20 cellular contexts compared by ENCODE assay signal in genomic region chrX:151416521-151417048, GRCh38. TPM values are rescaled to one million over a fixed set of nuclear protein-coding genes. Genes with fewer than 3 reads are reported as not detected.
DNase-seq lines count a peak whose midpoint lies in the region; ATAC-seq lines count a peak whose summit lies in the region.
"Had no signal": no experiment of that assay in that cellular context is flagged by ENCODE, and none has a peak within 500 bp of the region (broad histone marks: within the 10 kb centered on the region; RNA-seq: fewer than 3 reads in every experiment).

No MANE protein-coding gene starts in this region.

- H3K4me1 ChIP-seq in mesendoderm (ENCODE audit: control insufficient read depth, low read depth, low read length) = no peaks in the 10 kb centered on the region
- H3K4me1 ChIP-seq in mesenchymal stem cell (ENCODE audit: control insufficient read depth, insufficient read depth, low read depth, low read length) = no peaks in the 10 kb centered on the region
- H3K4me1 ChIP-seq: SJCRH30 had no signal

- no peak overlapping the region for H3K56ac ChIP-seq in mesendoderm (ENCODE audit: low read length)

- no peak overlapping the region for H2BK15ac ChIP-seq in mesendoderm (replicated peaks; ENCODE audit: low read depth)
- no peak overlapping the region for H2BK15ac ChIP-seq in mesenchymal stem cell (ENCODE audit: low read depth, poor library complexity, severe bottlenecking)

- H3K27ac Mint-ChIP-seq in activated naive CD4-positive, alpha-beta T cell treated with anti-CD3 and anti-CD28 coated beads, Interleukin-2, amount 50 U/mL, for 72 hours = peak overlapping the region in 1 of 2 donors; percentile 74
- H3K27ac Mint-ChIP-seq in activated T-helper 2 cell treated with anti-CD3 and anti-CD28 coated beads, Interferon-gamma antibody, Interleukin-2, Interleukin-4, amounts not matched to agents 10 μg/mL and 5 μg/mL and 100 μg/mL, durations not matched to agents 14 hours and 24 hours and 36 hours = peak overlapping the region; percentile 47
- H3K27ac Mint-ChIP-seq: CD4-positive, alpha-beta memory T cell had no signal

- H2BK12ac ChIP-seq in mesenchymal stem cell (ENCODE audit: low read length in 2 of 2) = no peak overlapping the region

- H3K4me3 ChIP-seq in mesendoderm (ENCODE audit: low read length) (no peak overlapping the region), mesenchymal stem cell (ENCODE audit: insufficient read depth in 1 of 2, low read depth in 1 of 2, low read length in 2 of 2) (no peak overlapping the region)
- H3K4me3 ChIP-seq: GM12878, SJCRH30 had no signal

- H3K23ac ChIP-seq in mesendoderm (ENCODE audit: low read length) = no peak overlapping the region
- H3K23ac ChIP-seq in mesenchymal stem cell (ENCODE audit: low read length in 2 of 2) = no peak overlapping the region

- intact Hi-C loops in activated T-helper 2 cell treated with anti-CD3 and anti-CD28 coated beads, Interferon-gamma antibody, Interleukin-2, Interleukin-4, amounts not matched to agents 10 μg/mL and 5 μg/mL and 100 μg/mL, durations not matched to agents 14 hours and 24 hours and 36 hours (cut with micrococcal nuclease) = no loop called here

- H3K9me3 Mint-ChIP-seq in activated naive CD4-positive, alpha-beta T cell treated with anti-CD3 and anti-CD28 coated beads, Interleukin-2, amount 50 U/mL, for 72 hours = peaks cover 0 to 4% of the 10 kb centered on the region in 2 donors
- no peaks in the 10 kb centered on the region for H3K9me3 Mint-ChIP-seq in activated T-helper 2 cell treated with anti-CD3 and anti-CD28 coated beads, Interferon-gamma antibody, Interleukin-2, Interleukin-4, amounts not matched to agents 10 μg/mL and 5 μg/mL and 100 μg/mL, durations not matched to agents 14 hours and 24 hours and 36 hours

- H3K27me3 ChIP-seq in mesendoderm (ENCODE audit: insufficient read depth, low read length, poor library complexity) (no peaks in the 10 kb centered on the region), mesenchymal stem cell (ENCODE audit: control insufficient read depth in 1 of 2, insufficient read depth in 1 of 2, low read length in 2 of 2) (no peaks in the 10 kb centered on the region)
- H3K27me3 ChIP-seq: SJCRH30 had no signal

- H3K9me3 ChIP-seq in mesenchymal stem cell (ENCODE audit: control insufficient read depth, low read length) = no peaks in the 10 kb centered on the region
- H3K9me3 ChIP-seq: SJCRH30 had no signal

- H3K18ac ChIP-seq in mesendoderm (ENCODE audit: low read length) (no peak overlapping the region), mesenchymal stem cell (ENCODE audit: low read depth in 1 of 2, low read length in 2 of 2) (no peak overlapping the region)

- H3K9ac ChIP-seq in mesendoderm (ENCODE audit: low read length) (no peak overlapping the region), mesenchymal stem cell (ENCODE audit: low read length) (no peak overlapping the region)

- DNase-seq in NCI-H748 (lab: John Stamatoyannopoulos, UW; ENCODE audit: unreplicated experiment) (peak; percentile 6), NCI-H748 treated with DMSO at 0.1 percent for 48 hours (lab: John Stamatoyannopoulos, UW) (no peak), mesendoderm (peak; percentile 3), NCI-H2029 (lab: John Stamatoyannopoulos, UW) (no peak), mesenchymal stem cell (no peak)
- no peak for DNase-seq in activated naive CD4-positive, alpha-beta T cell treated with anti-CD3 and anti-CD28 coated beads, Interleukin-2, amount 50 U/mL, for 72 hours (ENCODE audit: low spot score in 2 of 2)
- DNase-seq in activated naive CD4-positive, alpha-beta T cell treated with anti-CD3 and anti-CD28 coated beads, Interleukin-2, amount 50 U/mL, for 16 hours = no peak
- DNase-seq in activated T-helper 2 cell treated with anti-CD3 and anti-CD28 coated beads, Interferon-gamma antibody, Interleukin-2, Interleukin-4, amounts not matched to agents 10 μg/mL and 5 μg/mL and 100 μg/mL, durations not matched to agents 14 hours and 24 hours and 36 hours (ENCODE audit: low spot score) = no peak
- DNase-seq: CD4-positive, alpha-beta memory T cell; DMS53; EL; HCEC 1CT; Kasumi-1; MM.1S; NCI-H1092; NCI-H1694; NCI-H2227 treated with DMSO at 0.1 percent for 48 hours; NCI-H510A treated with DMSO at 0.1 percent for 48 hours; SJCRH30 had no signal

- H2BK5ac ChIP-seq in mesendoderm (ENCODE audit: low read length) = no peak overlapping the region
- H2BK5ac ChIP-seq in mesenchymal stem cell (ENCODE audit: low read depth, low read length, poor library complexity, severe bottlenecking) = no peak overlapping the region

- H3K4ac ChIP-seq in mesendoderm (ENCODE audit: low read depth, low read length) = no peak overlapping the region
- H3K4ac ChIP-seq in mesenchymal stem cell (ENCODE audit: low read depth in 1 of 2, low read length in 2 of 2) = no peak overlapping the region

- H3K4me2 ChIP-seq in mesendoderm (ENCODE audit: low read length) (no peak overlapping the region), mesenchymal stem cell (ENCODE audit: low read length, poor library complexity, severe bottlenecking) (no peak overlapping the region)

- WGBS in mesendoderm (ENCODE audit: extremely low coverage, insufficient coverage, low lambda C conversion rate) = no CpG with 5 or more reads among the region's 5 CpGs
- 100% methylated on average over 2 of the region's 5 CpGs for WGBS in mesenchymal stem cell

- no peak overlapping the region for H2AFZ ChIP-seq in mesenchymal stem cell (ENCODE audit: low read depth, low read length)

- H3K79me2 ChIP-seq in mesendoderm (ENCODE audit: control insufficient read depth, insufficient read depth, low read length) = no peaks in the 10 kb centered on the region

- ATAC-seq in activated naive CD4-positive, alpha-beta T cell treated with anti-CD3 and anti-CD28 coated beads, Interleukin-2, amount 50 U/mL, for 72 hours = peak; percentile 32 to 77
- ATAC-seq: GM12878 had no signal

- H2AK5ac ChIP-seq in mesendoderm (ENCODE audit: low read length) = no peak overlapping the region
- H2AK5ac ChIP-seq in mesenchymal stem cell (ENCODE audit: low read length, severe bottlenecking) = no peak overlapping the region

- H3K79me1 ChIP-seq in mesendoderm (ENCODE audit: low read length) (no peaks in the 10 kb centered on the region), mesenchymal stem cell (replicated peaks; ENCODE audit: low read length, poor library complexity, severe bottlenecking) (peaks cover 3% of the 10 kb centered on the region)

- peaks cover 13% of the 10 kb centered on the region for H3K4me1 Mint-ChIP-seq in activated T-helper 2 cell treated with anti-CD3 and anti-CD28 coated beads, Interferon-gamma antibody, Interleukin-2, Interleukin-4, amounts not matched to agents 10 μg/mL and 5 μg/mL and 100 μg/mL, durations not matched to agents 14 hours and 24 hours and 36 hours (ENCODE audit: low read depth)
- H3K4me1 Mint-ChIP-seq: CD4-positive, alpha-beta memory T cell had no signal

- H3K36me3 ChIP-seq in mesendoderm (ENCODE audit: control insufficient read depth, insufficient read depth, low read length) (no peaks in the 10 kb centered on the region), mesenchymal stem cell (ENCODE audit: control insufficient read depth in 1 of 2, insufficient read depth in 2 of 2, low read depth in 1 of 2, low read length in 2 of 2) (no peaks in the 10 kb centered on the region)
- H3K36me3 ChIP-seq: SJCRH30 had no signal

- H3K27ac ChIP-seq in mesendoderm (ENCODE audit: low read depth, low read length) (no peak overlapping the region), mesenchymal stem cell (ENCODE audit: low read length, poor library complexity, severe bottlenecking) (no peak overlapping the region)
- H3K27ac ChIP-seq: SJCRH30 had no signal

- no peak overlapping the region for H4K91ac ChIP-seq in mesenchymal stem cell (ENCODE audit: low read length)

- H4K8ac ChIP-seq in mesendoderm (ENCODE audit: low read depth, low read length) (no peak overlapping the region), mesenchymal stem cell (ENCODE audit: low read length) (no peak overlapping the region)

- no peak overlapping the region for H3K4me3 Mint-ChIP-seq in activated T-helper 2 cell treated with anti-CD3 and anti-CD28 coated beads, Interferon-gamma antibody, Interleukin-2, Interleukin-4, amounts not matched to agents 10 μg/mL and 5 μg/mL and 100 μg/mL, durations not matched to agents 14 hours and 24 hours and 36 hours (ENCODE audit: low read depth)
- H3K4me3 Mint-ChIP-seq: CD4-positive, alpha-beta memory T cell had no signal

- no peak overlapping the region for H3K14ac ChIP-seq in mesenchymal stem cell (ENCODE audit: low read length in 2 of 2)

- H2BK120ac ChIP-seq in mesendoderm (ENCODE audit: low read depth, low read length) (no peak overlapping the region), mesenchymal stem cell (ENCODE audit: low read depth, low read length) (no peak overlapping the region)

- no peaks in the 10 kb centered on the region for H3K27me3 Mint-ChIP-seq in activated T-helper 2 cell treated with anti-CD3 and anti-CD28 coated beads, Interferon-gamma antibody, Interleukin-2, Interleukin-4, amounts not matched to agents 10 μg/mL and 5 μg/mL and 100 μg/mL, durations not matched to agents 14 hours and 24 hours and 36 hours (ENCODE audit: low read depth)
- H3K27me3 Mint-ChIP-seq: CD4-positive, alpha-beta memory T cell had no signal

- H4K5ac ChIP-seq in mesendoderm (ENCODE audit: low read length) = no peak overlapping the region

- no peaks in the 10 kb centered on the region for H3K36me3 Mint-ChIP-seq in activated naive CD4-positive, alpha-beta T cell treated with anti-CD3 and anti-CD28 coated beads, Interleukin-2, amount 50 U/mL, for 72 hours
- peaks cover 15% of the 10 kb centered on the region for H3K36me3 Mint-ChIP-seq in activated T-helper 2 cell treated with anti-CD3 and anti-CD28 coated beads, Interferon-gamma antibody, Interleukin-2, Interleukin-4, amounts not matched to agents 10 μg/mL and 5 μg/mL and 100 μg/mL, durations not matched to agents 14 hours and 24 hours and 36 hours (ENCODE audit: low read depth)
- H3K36me3 Mint-ChIP-seq: CD4-positive, alpha-beta memory T cell had no signal

RNA-seq across cellular contexts. Expression of gene VMA21, which starts 19.6 kb away (rescaled TPM):
- total RNA-seq in activated naive CD4-positive, alpha-beta T cell treated with anti-CD3 and anti-CD28 coated beads, Interleukin-2, amount 50 U/mL, for 72 hours = 10 to 100 TPM; 29.1 to 36.5 TPM
- 40.8 and 43.1 TPM in 2 replicates for total RNA-seq in activated T-helper 2 cell treated with anti-CD3 and anti-CD28 coated beads, Interferon-gamma antibody, Interleukin-2, Interleukin-4, amounts not matched to agents 10 μg/mL and 5 μg/mL and 100 μg/mL, durations not matched to agents 14 hours and 24 hours and 36 hours
- polyA plus RNA-seq in mesendoderm (2013, experiment 1 of 2) = 34.9 TPM
- polyA plus RNA-seq in mesendoderm (2013, experiment 2 of 2) = 33.8 TPM
- polyA plus RNA-seq in mesenchymal stem cell (2013, experiment 1 of 2) = 18.6 TPM
- 19.4 TPM for polyA plus RNA-seq in mesenchymal stem cell (2013, experiment 2 of 2)

Comparison
In these comparisons a context has a peak if more than half of its experiments do, and no peak if none do; other contexts are left out.
1. DNase-seq: peak in NCI-H748 (single experiment) and mesendoderm (single experiment); none in NCI-H748 treated with DMSO at 0.1 percent for 48 hours (single experiment), activated naive CD4-positive, alpha-beta T cell treated with anti-CD3 and anti-CD28 coated beads, Interleukin-2, amount 50 U/mL, for 72 hours (0 of 2), activated naive CD4-positive, alpha-beta T cell treated with anti-CD3 and anti-CD28 coated beads, Interleukin-2, amount 50 U/mL, for 16 hours (single experiment), activated T-helper 2 cell treated with anti-CD3 and anti-CD28 coated beads, Interferon-gamma antibody, Interleukin-2, Interleukin-4, amounts not matched to agents 10 μg/mL and 5 μg/mL and 100 μg/mL, durations not matched to agents 14 hours and 24 hours and 36 hours (single experiment), NCI-H2029 (single experiment) and mesenchymal stem cell (single experiment).